In the genomic region with DNA sequence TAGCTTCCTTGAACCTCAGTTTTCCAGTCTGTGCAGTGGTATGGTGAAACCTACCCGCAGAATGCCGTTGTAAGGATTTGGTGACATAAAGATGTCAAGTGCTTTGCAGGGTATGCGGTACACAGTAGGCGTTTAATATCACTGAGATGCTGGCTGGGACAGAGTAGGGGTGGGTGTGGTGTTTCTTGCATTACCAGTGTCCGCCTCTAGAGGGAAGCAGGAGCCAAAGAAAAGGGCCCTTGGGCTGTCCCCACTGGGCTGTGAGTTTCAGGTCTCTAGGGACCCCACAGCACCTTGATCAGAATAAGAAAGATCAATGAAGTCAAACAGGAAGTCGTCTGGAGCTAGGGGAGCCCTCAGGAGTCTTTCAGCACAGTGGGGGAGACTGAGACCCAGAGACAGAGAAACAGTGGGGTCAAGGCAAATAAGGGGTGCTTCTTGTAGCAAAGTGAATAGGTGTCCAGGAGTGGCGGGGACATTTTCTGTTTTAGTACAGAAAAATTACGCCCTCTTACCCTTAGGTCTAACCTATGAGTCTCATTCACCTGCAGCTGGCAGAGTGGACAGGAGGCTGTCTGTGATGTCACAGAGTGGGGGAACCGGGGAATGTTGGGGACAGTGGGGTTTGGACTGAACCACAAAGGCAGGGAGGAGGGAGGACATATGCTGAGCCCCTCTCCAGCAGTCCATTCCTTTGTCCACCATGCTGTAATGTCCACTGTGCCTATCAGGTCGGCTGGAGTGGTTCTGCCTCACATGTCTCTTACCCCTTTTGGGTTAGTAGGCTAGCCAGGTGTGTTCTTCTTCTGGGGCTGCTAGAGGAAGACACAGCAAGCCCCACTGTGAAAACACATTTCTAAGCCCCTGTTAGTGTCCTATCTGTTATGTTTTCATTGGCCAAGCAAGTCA, we compare ENCODE assay signal across 9 cellular contexts. TPM values are rescaled to one million over a fixed set of nuclear protein-coding genes. Genes with fewer than 3 reads are reported as not detected.
DNase-seq lines count a peak whose midpoint lies in the region; ATAC-seq and TF ChIP-seq lines count a peak whose summit lies in the region.
"Had no signal": no experiment of that assay in that cellular context is flagged by ENCODE, and none has a peak within 500 bp of the region (broad histone marks: within the 10 kb centered on the region; RNA-seq: fewer than 3 reads in every experiment).

No MANE protein-coding gene starts in this region.

- POLR2A ChIA-PET in T-cell (lab: Charles Lee) = no interaction called here

- H3K27me3 Mint-ChIP-seq in T-cell = peaks cover 0 to 11% of the 10 kb centered on the region in 2 donors

- H3K9me3 Mint-ChIP-seq in T-cell = no peaks in the 10 kb centered on the region

- peaks cover 0 to 6% (median 0%) of the 10 kb centered on the region in 3 donors for H3K4me1 Mint-ChIP-seq in T-cell

- CTCF ChIA-PET in T-cell (lab: Charles Lee) = interaction anchor here (0.5 to 1.7 kb wide), 6 partner anchors 9 to 352 kb away, joined by 3 to 18 read pairs (median 4); no protein-coding TSS in a partner anchor

- H3K4me3 Mint-ChIP-seq in T-cell = no peak overlapping the region

- intact Hi-C loops in ascending aorta (cut with DNase I) = loop anchor here (5.0 to 10.0 kb wide), 4 partner anchors 62 to 860 kb away; no protein-coding TSS in a partner anchor

- no peaks in the 10 kb centered on the region for H3K36me3 Mint-ChIP-seq in T-cell

- no peak overlapping the region for H3K27ac Mint-ChIP-seq in T-cell

- peak; percentile 70 to 90 (median 80) for ATAC-seq in T-cell (replicated peaks in 1 of 4)
- no peak for ATAC-seq in GM21737 (IDR thresholded peaks at IDR 0.05; ENCODE audit: unreplicated experiment)

- H3K4me1 ChIP-seq in ascending aorta (no peaks in the 10 kb centered on the region), iPS DF 6.9 (ENCODE audit: control insufficient read depth, insufficient read depth, low read length) (peaks cover 4% of the 10 kb centered on the region; the same call in 1 of the 2 replicates)

- peaks cover 6% of the 10 kb centered on the region for H3K27me3 ChIP-seq in HL-60 (ENCODE audit: insufficient read depth, poor library complexity, severe bottlenecking)
- H3K27me3 ChIP-seq in ascending aorta = no peaks in the 10 kb centered on the region
- no peaks in the 10 kb centered on the region for H3K27me3 ChIP-seq in iPS DF 6.9 (ENCODE audit: control insufficient read depth, insufficient read depth, low read length)

- peak; percentile 77 for TF ChIP-seq CTCF in HL-60 (IDR thresholded peaks at IDR 0.05; ENCODE audit: insufficient read depth, low read length)
- peak; percentile 64 to 73 (median 67) for TF ChIP-seq CTCF in ascending aorta (IDR thresholded peaks at IDR 0.05)

- DNase-seq in CD1c-positive myeloid dendritic cell (ENCODE audit: extremely low spot score) (peak; percentile 63), GM19238 (ENCODE audit: insufficient read length, low spot score) (peak; percentile 73), HL-60 (ENCODE audit: low read depth in 1 of 2, low spot score in 1 of 2) (peak in 1 of 2 experiments; percentile 40), T-cell (peak in 32 of 34 experiments; percentile 11 to 60 (median 46)), ascending aorta (ENCODE audit: low spot score in 2 of 2) (no peak), iPS DF 6.9 (ENCODE audit: low read depth, low spot score) (peak; percentile 55)
- DNase-seq in stimulated activated CD4-positive, alpha-beta T cell treated with anti-CD3 and anti-CD28 coated beads, Interleukin-1b, Interleukin-23, amount 100 ng/mL, for 48 hours = peak; percentile 61

- H3K36me3 ChIP-seq in ascending aorta (no peaks in the 10 kb centered on the region), iPS DF 6.9 (ENCODE audit: control insufficient read depth, insufficient read depth, low read length) (no peaks in the 10 kb centered on the region)

- WGBS in iPS DF 6.9 (ENCODE audit: insufficient coverage, insufficient read length) = no CpG with 5 or more reads among the region's 10 CpGs

- H3K9me3 ChIP-seq in ascending aorta (no peaks in the 10 kb centered on the region), iPS DF 6.9 (ENCODE audit: control insufficient read depth, insufficient read depth, low read length) (no peaks in the 10 kb centered on the region)

- no peak overlapping the region for H3K4me3 ChIP-seq in HL-60 (replicated peaks; ENCODE audit: insufficient read depth, low read length)
- no peak overlapping the region for H3K4me3 ChIP-seq in ascending aorta
- H3K4me3 ChIP-seq in iPS DF 6.9 (ENCODE audit: low read length) = no peak overlapping the region

- no peak overlapping the region for H3K27ac ChIP-seq in HL-60 (replicated peaks)
- H3K27ac ChIP-seq in ascending aorta = no peak overlapping the region
- no peak overlapping the region for H3K27ac ChIP-seq in iPS DF 6.9 (ENCODE audit: low read length)

RNA-seq across cellular contexts. Expression of a gene that starts 4.7 kb away (rescaled TPM):
- total RNA-seq in T-cell (not detected), ascending aorta (not detected)
- total RNA-seq: LHCN-M2 had no signal

RNA-seq across cellular contexts. Expression of a gene that starts 19.7 kb away (rescaled TPM):
- total RNA-seq in T-cell (under 1 TPM in 1 of 5 donors, not detected in 4; 0.51 TPM), ascending aorta (not detected)
- total RNA-seq: LHCN-M2 had no signal

RNA-seq across cellular contexts. Expression of a gene that starts 51.2 kb away (rescaled TPM):
- total RNA-seq in T-cell (10 to 100 TPM; 12.2 to 20.0 (median 18.3) TPM), ascending aorta (1.5 TPM)

Comparison
In these comparisons a context has a peak if more than half of its experiments do, and no peak if none do; other contexts are left out.
1. DNase-seq: peak in CD1c-positive myeloid dendritic cell (single experiment), GM19238 (single experiment), T-cell (32 of 34), iPS DF 6.9 (single experiment) and stimulated activated CD4-positive, alpha-beta T cell treated with anti-CD3 and anti-CD28 coated beads, Interleukin-1b, Interleukin-23, amount 100 ng/mL, for 48 hours (single experiment); none in ascending aorta (0 of 2).